10 cellular contexts compared by ENCODE assay signal in the genomic region with DNA sequence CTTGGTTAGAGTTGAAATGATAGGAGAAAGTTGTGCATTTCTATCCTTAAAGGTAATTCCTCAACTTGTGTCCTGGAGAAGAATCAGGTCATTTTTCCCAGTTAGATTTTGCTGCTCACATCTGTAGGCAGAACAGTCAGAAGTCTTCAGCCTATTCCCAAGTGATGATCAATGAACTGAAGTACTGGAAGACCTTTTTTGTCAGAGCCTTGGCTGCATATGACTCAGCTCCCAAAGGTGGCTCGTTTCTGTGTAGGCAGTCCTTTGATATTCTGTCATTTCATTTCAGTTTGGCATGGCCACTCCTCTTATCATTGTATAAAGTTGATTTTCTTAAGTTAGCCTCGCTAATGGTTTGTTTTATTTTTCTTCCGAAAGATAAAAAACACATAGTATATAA.
DNase-seq lines count a peak whose midpoint lies in the region; ATAC-seq and TF ChIP-seq lines count a peak whose summit lies in the region.
"Had no signal": no experiment of that assay in that cellular context is flagged by ENCODE, and none has a peak within 500 bp of the region (broad histone marks: within the 10 kb centered on the region; RNA-seq: fewer than 3 reads in every experiment).

No MANE protein-coding gene starts in this region.

- H3K4me1 ChIP-seq in right atrium auricular region (peaks cover 0 to 73% of the 10 kb centered on the region in 2 donors), upper lobe of right lung (peaks cover 70% of the 10 kb centered on the region)
- H3K4me1 ChIP-seq in naive thymus-derived CD4-positive, alpha-beta T cell (ENCODE audit: control insufficient read depth in 2 of 2, insufficient read depth in 2 of 2, low read length in 2 of 2): peaks cover 67 to 82% of the 10 kb centered on the region in 2 donors

- peaks cover 77% of the 10 kb centered on the region for H3K4me1 Mint-ChIP-seq in activated naive CD8-positive, alpha-beta T cell treated with anti-CD3 and anti-CD28 coated beads for 36 hours
- peaks cover 57 to 95% (median 90%) of the 10 kb centered on the region in 7 donors for H3K4me1 Mint-ChIP-seq in naive thymus-derived CD4-positive, alpha-beta T cell

- peaks cover 12% of the 10 kb centered on the region for H3K36me3 ChIP-seq in right atrium auricular region
- H3K36me3 ChIP-seq in naive thymus-derived CD4-positive, alpha-beta T cell (ENCODE audit: control insufficient read depth in 2 of 3, insufficient read depth in 3 of 3, low read length in 3 of 3): peaks cover 0 to 8% (median 7%) of the 10 kb centered on the region in 3 experiments
- H3K36me3 ChIP-seq in upper lobe of right lung: peaks cover 45% of the 10 kb centered on the region

- H3K27me3 ChIP-seq in right atrium auricular region: no peaks in the 10 kb centered on the region
- no peaks in the 10 kb centered on the region for H3K27me3 ChIP-seq in naive thymus-derived CD4-positive, alpha-beta T cell (ENCODE audit: control insufficient read depth in 2 of 2, insufficient read depth in 2 of 2, low read length in 2 of 2)
- H3K27me3 ChIP-seq in upper lobe of right lung: no peaks in the 10 kb centered on the region

- CTCF ChIA-PET in naive thymus-derived CD4-positive, alpha-beta T cell (lab: Charles Lee): no interaction called here

- peak overlapping the region; percentile 59 for H3K4me3 Mint-ChIP-seq in activated naive CD8-positive, alpha-beta T cell treated with anti-CD3 and anti-CD28 coated beads for 36 hours
- peak overlapping the region in 9 of 10 donors; percentile 45 to 89 (median 75) for H3K4me3 Mint-ChIP-seq in naive thymus-derived CD4-positive, alpha-beta T cell
- H3K4me3 Mint-ChIP-seq: WTC11 had no signal

- H3K27ac Mint-ChIP-seq in activated naive CD8-positive, alpha-beta T cell treated with anti-CD3 and anti-CD28 coated beads for 36 hours: peak overlapping the region; percentile 92
- peak overlapping the region; percentile 86 to 98 (median 95) for H3K27ac Mint-ChIP-seq in naive thymus-derived CD4-positive, alpha-beta T cell

- ATAC-seq in Right ventricle myocardium superior (ENCODE audit: poor library complexity) (no peak), upper lobe of right lung (no peak), GM19455 (IDR thresholded peaks at IDR 0.05; ENCODE audit: unreplicated experiment) (no peak), GM21786 (IDR thresholded peaks at IDR 0.05; ENCODE audit: unreplicated experiment) (no peak)
- no peak for ATAC-seq in naive thymus-derived CD4-positive, alpha-beta T cell
- ATAC-seq: WTC11 had no signal

- H3K27ac ChIP-seq in right atrium auricular region (peak overlapping the region; percentile 86 to 91), upper lobe of right lung (peak overlapping the region; percentile 73)
- H3K27ac ChIP-seq in naive thymus-derived CD4-positive, alpha-beta T cell (ENCODE audit: low read depth, low read length): peak overlapping the region; percentile 64

- no peaks in the 10 kb centered on the region for H3K27me3 Mint-ChIP-seq in activated naive CD8-positive, alpha-beta T cell treated with anti-CD3 and anti-CD28 coated beads for 36 hours
- H3K27me3 Mint-ChIP-seq in naive thymus-derived CD4-positive, alpha-beta T cell: no peaks in the 10 kb centered on the region

- H3K4me3 ChIP-seq in right atrium auricular region (no peak overlapping the region), upper lobe of right lung (no peak overlapping the region)
- peak overlapping the region; percentile 31 for H3K4me3 ChIP-seq in naive thymus-derived CD4-positive, alpha-beta T cell (ENCODE audit: low read length)

- DNase-seq in right atrium auricular region (ENCODE audit: low spot score) (no peak), Right ventricle myocardium superior (no peak), upper lobe of right lung (no peak), NCI-H1417 treated with DMSO at 0.1 percent for 48 hours (lab: John Stamatoyannopoulos, UW) (no peak)
- peak; percentile 48 for DNase-seq in activated naive CD8-positive, alpha-beta T cell treated with anti-CD3 and anti-CD28 coated beads for 36 hours
- DNase-seq in naive thymus-derived CD4-positive, alpha-beta T cell: no peak
- DNase-seq: trophoblast cell had no signal

- POLR2A ChIA-PET in naive thymus-derived CD4-positive, alpha-beta T cell (lab: Charles Lee): interaction anchor here (3.9 kb wide), 1 partner anchor 13 kb away, joined by 50 read pairs; no protein-coding TSS in a partner anchor

- intact Hi-C loops in Right ventricle myocardium superior (cut with DNase I) (loop anchor here (10.0 kb wide), 1 partner anchor 209 kb away; no protein-coding TSS in a partner anchor), upper lobe of right lung (cut with DNase I) (no loop called here)
- intact Hi-C loops in naive thymus-derived CD4-positive, alpha-beta T cell (cut with micrococcal nuclease): loop anchor here (10.0 kb wide), 2 partner anchors 299 to 969 kb away; no protein-coding TSS in a partner anchor

- H3K9me3 ChIP-seq in right atrium auricular region (no peaks in the 10 kb centered on the region), upper lobe of right lung (no peaks in the 10 kb centered on the region)
- H3K9me3 ChIP-seq in naive thymus-derived CD4-positive, alpha-beta T cell (ENCODE audit: control insufficient read depth in 2 of 3, low read length in 3 of 3): no peaks in the 10 kb centered on the region

- peaks cover 28% of the 10 kb centered on the region for H3K36me3 Mint-ChIP-seq in activated naive CD8-positive, alpha-beta T cell treated with anti-CD3 and anti-CD28 coated beads for 36 hours
- H3K36me3 Mint-ChIP-seq in naive thymus-derived CD4-positive, alpha-beta T cell: peaks cover 4 to 28% (median 12%) of the 10 kb centered on the region in 5 donors
- H3K36me3 Mint-ChIP-seq: WTC11 had no signal

- no peaks in the 10 kb centered on the region for H3K9me3 Mint-ChIP-seq in activated naive CD8-positive, alpha-beta T cell treated with anti-CD3 and anti-CD28 coated beads for 36 hours
- no peaks in the 10 kb centered on the region for H3K9me3 Mint-ChIP-seq in naive thymus-derived CD4-positive, alpha-beta T cell
- H3K9me3 Mint-ChIP-seq: WTC11 had no signal

- TF ChIP-seq CTCF in right atrium auricular region (IDR thresholded peaks at IDR 0.05): no peak
- no peak for TF ChIP-seq CTCF in upper lobe of right lung (IDR thresholded peaks at IDR 0.05)
